2 cellular contexts compared by ENCODE assay signal in the genomic region with DNA sequence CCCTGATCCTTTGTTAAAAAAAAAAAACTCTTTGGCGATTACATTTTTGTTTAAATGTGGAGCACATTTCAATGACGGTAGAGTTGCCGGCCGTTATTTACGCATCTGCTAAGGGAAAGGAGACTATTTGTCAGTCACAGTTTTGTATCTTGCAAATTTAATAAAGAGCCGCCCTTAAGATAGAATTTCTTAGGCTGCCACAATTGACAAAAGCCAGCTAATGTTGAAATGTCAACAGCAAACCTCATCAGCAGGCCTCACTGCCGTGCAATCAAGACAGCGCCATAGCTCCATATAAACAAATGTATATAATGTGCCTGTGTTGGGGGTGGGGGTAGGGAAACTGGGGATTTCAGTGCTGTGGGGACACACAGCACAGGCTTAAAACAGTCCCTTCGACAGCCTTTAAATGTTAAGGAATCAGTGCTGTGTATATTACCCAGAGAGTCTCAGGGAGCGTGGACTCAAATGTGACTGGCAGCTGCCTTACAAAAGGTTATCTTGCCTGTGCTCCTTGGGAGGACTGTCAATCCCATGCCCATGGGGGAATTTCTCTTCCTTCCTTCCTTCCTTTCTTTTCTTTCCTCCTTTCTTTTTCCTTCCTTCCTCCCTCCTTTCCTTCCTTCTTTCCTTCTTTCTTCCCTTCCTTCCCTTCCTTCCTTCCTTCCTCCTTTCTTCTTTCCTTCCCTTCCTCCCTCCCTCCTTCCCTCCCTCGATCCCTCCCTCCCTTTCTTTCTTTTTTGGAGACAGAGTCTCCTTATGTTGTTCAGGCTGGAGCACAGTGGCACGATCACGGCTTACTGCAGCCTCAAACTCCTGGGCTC.
TF ChIP-seq lines count a peak whose summit lies in the region.

No MANE protein-coding gene starts in this region.

TF ChIP-seq in IMR-90, 13 proteins besides CTCF, POLR2A, EP300 and RAD21:
- TF ChIP-seq MAZ (IDR thresholded peaks at IDR 0.05; ENCODE audit: borderline replicate concordance, low read depth, low read length): no peak
- no peak for TF ChIP-seq FOS (IDR thresholded peaks at IDR 0.05; ENCODE audit: low read depth, low read length)
- TF ChIP-seq BHLHE40 (IDR thresholded peaks at IDR 0.05; ENCODE audit: low read depth, low read length): no peak
- TF ChIP-seq MAFK (IDR thresholded peaks at IDR 0.05; ENCODE audit: low read depth, low read length): no peak
- TF ChIP-seq USF2 (IDR thresholded peaks at IDR 0.05; ENCODE audit: low read depth, low read length): no peak
- TF ChIP-seq CHD1 (IDR thresholded peaks at IDR 0.05; ENCODE audit: low read depth, low read length): no peak
- no peak for TF ChIP-seq MXI1 (IDR thresholded peaks at IDR 0.05; ENCODE audit: borderline replicate concordance, low read depth, low read length)
- no peak for TF ChIP-seq RFX5 (IDR thresholded peaks at IDR 0.05; ENCODE audit: low read depth, low read length)
- TF ChIP-seq CEBPB (IDR thresholded peaks at IDR 0.05; ENCODE audit: low read depth, low read length): no peak
- TF ChIP-seq SMC3 (IDR thresholded peaks at IDR 0.05; ENCODE audit: low read depth, low read length): no peak
- TF ChIP-seq RCOR1 (IDR thresholded peaks at IDR 0.05; ENCODE audit: insufficient replicate concordance, low read length): no peak
- no peak for TF ChIP-seq NFE2L2 (IDR thresholded peaks at IDR 0.05; ENCODE audit: low read depth, low read length)

TF ChIP-seq in K562, 482 proteins besides CTCF, POLR2A, EP300 and RAD21:
- TF ChIP-seq SRSF9 (IDR thresholded peaks at IDR 0.05; ENCODE audit: borderline replicate concordance, low read depth, low read length) (no peak), PKNOX1 (IDR thresholded peaks at IDR 0.05) (0 out of 2 replicates have a peak, but pooled peaks have one; percentile 17), CHD1 (IDR thresholded peaks at IDR 0.05; ENCODE audit: low read length) (no peak), ARHGAP35 (IDR thresholded peaks at IDR 0.05; ENCODE audit: partially characterized antibody) (peak; percentile 11), POLR2AphosphoS2 (IDR thresholded peaks at IDR 0.05; ENCODE audit: low read length) (no peak), ETS2 (tag; IDR thresholded peaks at IDR 0.05; ENCODE audit: borderline replicate concordance, poor library complexity, severe bottlenecking) (no peak), MNT (conservative IDR thresholded peaks at IDR 0.05) (no peak), RBM17 (IDR thresholded peaks at IDR 0.05; ENCODE audit: borderline replicate concordance, low read depth, low read length) (no peak), TCFL5 (CRISPR knock-in tag; conservative IDR thresholded peaks at IDR 0.05) (no peak), ZNF766 (CRISPR knock-in tag; conservative IDR thresholded peaks at IDR 0.05) (no peak), MYNN (IDR thresholded peaks at IDR 0.05) (no peak), MYNN (CRISPR knock-in tag; IDR thresholded peaks at IDR 0.05) (no peak)
- TF ChIP-seq, protein P1, sequence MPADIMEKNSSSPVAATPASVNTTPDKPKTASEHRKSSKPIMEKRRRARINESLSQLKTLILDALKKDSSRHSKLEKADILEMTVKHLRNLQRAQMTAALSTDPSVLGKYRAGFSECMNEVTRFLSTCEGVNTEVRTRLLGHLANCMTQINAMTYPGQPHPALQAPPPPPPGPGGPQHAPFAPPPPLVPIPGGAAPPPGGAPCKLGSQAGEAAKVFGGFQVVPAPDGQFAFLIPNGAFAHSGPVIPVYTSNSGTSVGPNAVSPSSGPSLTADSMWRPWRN (IDR thresholded peaks at IDR 0.05; ENCODE audit: low read depth): no peak
- TF ChIP-seq, protein P2, sequence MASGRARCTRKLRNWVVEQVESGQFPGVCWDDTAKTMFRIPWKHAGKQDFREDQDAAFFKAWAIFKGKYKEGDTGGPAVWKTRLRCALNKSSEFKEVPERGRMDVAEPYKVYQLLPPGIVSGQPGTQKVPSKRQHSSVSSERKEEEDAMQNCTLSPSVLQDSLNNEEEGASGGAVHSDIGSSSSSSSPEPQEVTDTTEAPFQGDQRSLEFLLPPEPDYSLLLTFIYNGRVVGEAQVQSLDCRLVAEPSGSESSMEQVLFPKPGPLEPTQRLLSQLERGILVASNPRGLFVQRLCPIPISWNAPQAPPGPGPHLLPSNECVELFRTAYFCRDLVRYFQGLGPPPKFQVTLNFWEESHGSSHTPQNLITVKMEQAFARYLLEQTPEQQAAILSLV (tag; IDR thresholded peaks at IDR 0.05): no peak
- TF ChIP-seq, protein P3, sequence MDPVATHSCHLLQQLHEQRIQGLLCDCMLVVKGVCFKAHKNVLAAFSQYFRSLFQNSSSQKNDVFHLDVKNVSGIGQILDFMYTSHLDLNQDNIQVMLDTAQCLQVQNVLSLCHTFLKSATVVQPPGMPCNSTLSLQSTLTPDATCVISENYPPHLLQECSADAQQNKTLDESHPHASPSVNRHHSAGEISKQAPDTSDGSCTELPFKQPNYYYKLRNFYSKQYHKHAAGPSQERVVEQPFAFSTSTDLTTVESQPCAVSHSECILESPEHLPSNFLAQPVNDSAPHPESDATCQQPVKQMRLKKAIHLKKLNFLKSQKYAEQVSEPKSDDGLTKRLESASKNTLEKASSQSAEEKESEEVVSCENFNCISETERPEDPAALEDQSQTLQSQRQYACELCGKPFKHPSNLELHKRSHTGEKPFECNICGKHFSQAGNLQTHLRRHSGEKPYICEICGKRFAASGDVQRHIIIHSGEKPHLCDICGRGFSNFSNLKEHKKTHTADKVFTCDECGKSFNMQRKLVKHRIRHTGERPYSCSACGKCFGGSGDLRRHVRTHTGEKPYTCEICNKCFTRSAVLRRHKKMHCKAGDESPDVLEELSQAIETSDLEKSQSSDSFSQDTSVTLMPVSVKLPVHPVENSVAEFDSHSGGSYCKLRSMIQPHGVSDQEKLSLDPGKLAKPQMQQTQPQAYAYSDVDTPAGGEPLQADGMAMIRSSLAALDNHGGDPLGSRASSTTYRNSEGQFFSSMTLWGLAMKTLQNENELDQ (CRISPR knock-in tag; IDR thresholded peaks at IDR 0.05; ENCODE audit: borderline replicate concordance): no peak
- TF ChIP-seq, protein P4, sequence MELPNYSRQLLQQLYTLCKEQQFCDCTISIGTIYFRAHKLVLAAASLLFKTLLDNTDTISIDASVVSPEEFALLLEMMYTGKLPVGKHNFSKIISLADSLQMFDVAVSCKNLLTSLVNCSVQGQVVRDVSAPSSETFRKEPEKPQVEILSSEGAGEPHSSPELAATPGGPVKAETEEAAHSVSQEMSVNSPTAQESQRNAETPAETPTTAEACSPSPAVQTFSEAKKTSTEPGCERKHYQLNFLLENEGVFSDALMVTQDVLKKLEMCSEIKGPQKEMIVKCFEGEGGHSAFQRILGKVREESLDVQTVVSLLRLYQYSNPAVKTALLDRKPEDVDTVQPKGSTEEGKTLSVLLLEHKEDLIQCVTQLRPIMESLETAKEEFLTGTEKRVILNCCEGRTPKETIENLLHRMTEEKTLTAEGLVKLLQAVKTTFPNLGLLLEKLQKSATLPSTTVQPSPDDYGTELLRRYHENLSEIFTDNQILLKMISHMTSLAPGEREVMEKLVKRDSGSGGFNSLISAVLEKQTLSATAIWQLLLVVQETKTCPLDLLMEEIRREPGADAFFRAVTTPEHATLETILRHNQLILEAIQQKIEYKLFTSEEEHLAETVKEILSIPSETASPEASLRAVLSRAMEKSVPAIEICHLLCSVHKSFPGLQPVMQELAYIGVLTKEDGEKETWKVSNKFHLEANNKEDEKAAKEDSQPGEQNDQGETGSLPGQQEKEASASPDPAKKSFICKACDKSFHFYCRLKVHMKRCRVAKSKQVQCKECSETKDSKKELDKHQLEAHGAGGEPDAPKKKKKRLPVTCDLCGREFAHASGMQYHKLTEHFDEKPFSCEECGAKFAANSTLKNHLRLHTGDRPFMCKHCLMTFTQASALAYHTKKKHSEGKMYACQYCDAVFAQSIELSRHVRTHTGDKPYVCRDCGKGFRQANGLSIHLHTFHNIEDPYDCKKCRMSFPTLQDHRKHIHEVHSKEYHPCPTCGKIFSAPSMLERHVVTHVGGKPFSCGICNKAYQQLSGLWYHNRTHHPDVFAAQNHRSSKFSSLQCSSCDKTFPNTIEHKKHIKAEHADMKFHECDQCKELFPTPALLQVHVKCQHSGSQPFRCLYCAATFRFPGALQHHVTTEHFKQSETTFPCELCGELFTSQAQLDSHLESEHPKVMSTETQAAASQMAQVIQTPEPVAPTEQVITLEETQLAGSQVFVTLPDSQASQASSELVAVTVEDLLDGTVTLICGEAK (IDR thresholded peaks at IDR 0.05): no peak
- TF ChIP-seq, protein P4 (CRISPR knock-in tag; IDR thresholded peaks at IDR 0.05): no peak
- TF ChIP-seq, protein P5, sequence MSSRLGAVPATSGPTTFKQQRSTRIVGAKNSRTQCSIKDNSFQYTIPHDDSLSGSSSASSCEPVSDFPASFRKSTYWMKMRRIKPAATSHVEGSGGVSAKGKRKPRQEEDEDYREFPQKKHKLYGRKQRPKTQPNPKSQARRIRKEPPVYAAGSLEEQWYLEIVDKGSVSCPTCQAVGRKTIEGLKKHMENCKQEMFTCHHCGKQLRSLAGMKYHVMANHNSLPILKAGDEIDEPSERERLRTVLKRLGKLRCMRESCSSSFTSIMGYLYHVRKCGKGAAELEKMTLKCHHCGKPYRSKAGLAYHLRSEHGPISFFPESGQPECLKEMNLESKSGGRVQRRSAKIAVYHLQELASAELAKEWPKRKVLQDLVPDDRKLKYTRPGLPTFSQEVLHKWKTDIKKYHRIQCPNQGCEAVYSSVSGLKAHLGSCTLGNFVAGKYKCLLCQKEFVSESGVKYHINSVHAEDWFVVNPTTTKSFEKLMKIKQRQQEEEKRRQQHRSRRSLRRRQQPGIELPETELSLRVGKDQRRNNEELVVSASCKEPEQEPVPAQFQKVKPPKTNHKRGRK (tag; IDR thresholded peaks at IDR 0.05): peak; percentile 70
TF ChIP-seq in K562: peak in this region for 3.
